ENCODE assay signal across 11 cellular contexts in the genomic region with DNA sequence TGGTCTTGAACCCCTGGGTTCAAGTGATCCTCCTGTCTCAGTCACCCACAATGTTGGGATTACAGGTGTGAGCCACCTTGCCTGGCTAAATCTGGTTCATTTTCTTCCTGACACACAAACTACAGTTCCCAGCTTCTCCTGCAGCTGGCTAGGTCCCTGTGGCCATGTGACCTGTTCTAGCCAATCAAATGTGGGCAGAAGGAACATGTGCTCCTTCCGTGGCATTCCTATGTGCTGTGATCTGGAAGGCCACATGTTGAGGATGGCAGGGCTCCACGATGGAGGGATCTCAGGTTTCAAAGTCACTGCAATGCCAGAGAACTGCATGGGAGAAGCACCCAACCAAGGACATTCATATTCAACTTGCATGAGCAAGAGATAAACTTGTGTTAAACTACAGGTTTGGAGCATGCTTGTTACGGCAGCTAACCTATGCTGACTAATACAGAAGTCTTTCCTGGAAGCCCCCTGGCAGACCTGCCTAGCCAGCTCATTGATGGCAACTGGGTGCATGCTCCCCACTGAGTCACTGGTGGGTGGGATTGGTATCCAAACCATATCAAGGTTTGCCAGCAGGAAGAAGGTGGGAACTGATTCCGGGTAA.
A peak's percentile ranks its signal among the peaks of the same experiment; 100 is the strongest.
DNase-seq lines count a peak whose midpoint lies in the region.
"Had no signal": no experiment of that assay in that cellular context is flagged by ENCODE, and none has a peak within 500 bp of the region (broad histone marks: within the 10 kb centered on the region; RNA-seq: fewer than 3 reads in every experiment).

No MANE protein-coding gene starts in this region.

- no peaks in the 10 kb centered on the region for H3K36me3 Mint-ChIP-seq in activated CD4-positive, alpha-beta memory T cell treated with anti-CD3 and anti-CD28 coated beads, Interleukin-2, amount 10 ng/mL, durations not matched to agents 7 days and 5 days (ENCODE audit: low read depth)

- H3K9me3 ChIP-seq in SJCRH30 (replicated peaks) = no peaks in the 10 kb centered on the region
- H3K9me3 ChIP-seq: heart left ventricle had no signal

- H3K4me3 Mint-ChIP-seq in activated CD4-positive, alpha-beta memory T cell treated with anti-CD3 and anti-CD28 coated beads, Interleukin-2, amount 10 ng/mL, durations not matched to agents 7 days and 5 days = no peak overlapping the region
- H3K4me3 Mint-ChIP-seq: central memory CD8-positive, alpha-beta T cell had no signal

- DNase-seq in Caki2 (ENCODE audit: low read depth) (peak; percentile 28), HCEC 1CT (peak; percentile 5), SJCRH30 (peak; percentile 47 to 64), hepatic stellate cell (ENCODE audit: low spot score) (peak; percentile 60), NCI-H345 (lab: John Stamatoyannopoulos, UW) (no peak), NCI-H1694 (lab: John Stamatoyannopoulos, UW) (no peak)
- no peak for DNase-seq in activated CD4-positive, alpha-beta memory T cell treated with anti-CD3 and anti-CD28 coated beads, Interleukin-2, amount 10 ng/mL, durations not matched to agents 7 days and 5 days
- DNase-seq in activated naive CD4-positive, alpha-beta T cell (lab: John Stamatoyannopoulos, UW) = no peak
- DNase-seq: heart left ventricle, Kasumi-1 had no signal

- no peaks in the 10 kb centered on the region for H3K9me3 Mint-ChIP-seq in activated CD4-positive, alpha-beta memory T cell treated with anti-CD3 and anti-CD28 coated beads, Interleukin-2, amount 10 ng/mL, durations not matched to agents 7 days and 5 days
- H3K9me3 Mint-ChIP-seq: central memory CD8-positive, alpha-beta T cell had no signal

- peaks cover 18% of the 10 kb centered on the region for H3K4me1 ChIP-seq in SJCRH30

- H3K27me3 Mint-ChIP-seq in activated CD4-positive, alpha-beta memory T cell treated with anti-CD3 and anti-CD28 coated beads, Interleukin-2, amount 10 ng/mL, durations not matched to agents 7 days and 5 days = peaks cover 23% of the 10 kb centered on the region

- no peaks in the 10 kb centered on the region for H3K36me3 ChIP-seq in SJCRH30
- H3K36me3 ChIP-seq: heart left ventricle had no signal

- in situ Hi-C loops in Caki2 (cut with HindIII; ENCODE audit: low pct_unique_long_range_greater_than_20kb, low sequenced_read_pairs) = no loop called here

- no peak overlapping the region for H3K27ac ChIP-seq in SJCRH30
- H3K27ac ChIP-seq: heart left ventricle had no signal

- no peak overlapping the region for H3K27ac Mint-ChIP-seq in activated CD4-positive, alpha-beta memory T cell treated with anti-CD3 and anti-CD28 coated beads, Interleukin-2, amount 10 ng/mL, durations not matched to agents 7 days and 5 days

- POLR2A ChIA-PET in activated CD4-positive, alpha-beta memory T cell treated with anti-CD3 and anti-CD28 coated beads, Interleukin-2, amount 10 ng/mL, durations not matched to agents 7 days and 5 days (lab: Charles Lee) = no interaction called here

- no peaks in the 10 kb centered on the region for H3K27me3 ChIP-seq in SJCRH30

- CTCF ChIA-PET in activated CD4-positive, alpha-beta memory T cell treated with anti-CD3 and anti-CD28 coated beads, Interleukin-2, amount 10 ng/mL, durations not matched to agents 7 days and 5 days (lab: Charles Lee) = interaction anchor here (0.5 to 1.0 kb wide), 2 partner anchors 81 to 706 kb away, joined by 3 to 4 read pairs; no protein-coding TSS in a partner anchor

- H3K4me3 ChIP-seq in SJCRH30 = no peak overlapping the region
- H3K4me3 ChIP-seq: heart left ventricle had no signal

- H3K4me1 Mint-ChIP-seq in activated CD4-positive, alpha-beta memory T cell treated with anti-CD3 and anti-CD28 coated beads, Interleukin-2, amount 10 ng/mL, durations not matched to agents 7 days and 5 days = peaks cover 17% of the 10 kb centered on the region

Comparison
In these comparisons a context has a peak if more than half of its experiments do, and no peak if none do; other contexts are left out.
1. DNase-seq: peak in Caki2 (single experiment), HCEC 1CT (single experiment), SJCRH30 (2 of 2) and hepatic stellate cell (single experiment); none in activated CD4-positive, alpha-beta memory T cell treated with anti-CD3 and anti-CD28 coated beads, Interleukin-2, amount 10 ng/mL, durations not matched to agents 7 days and 5 days (single experiment), NCI-H345 (single experiment), activated naive CD4-positive, alpha-beta T cell (0 of 4) and NCI-H1694 (single experiment).